3 cellular contexts compared by ENCODE assay signal in the genomic region with DNA sequence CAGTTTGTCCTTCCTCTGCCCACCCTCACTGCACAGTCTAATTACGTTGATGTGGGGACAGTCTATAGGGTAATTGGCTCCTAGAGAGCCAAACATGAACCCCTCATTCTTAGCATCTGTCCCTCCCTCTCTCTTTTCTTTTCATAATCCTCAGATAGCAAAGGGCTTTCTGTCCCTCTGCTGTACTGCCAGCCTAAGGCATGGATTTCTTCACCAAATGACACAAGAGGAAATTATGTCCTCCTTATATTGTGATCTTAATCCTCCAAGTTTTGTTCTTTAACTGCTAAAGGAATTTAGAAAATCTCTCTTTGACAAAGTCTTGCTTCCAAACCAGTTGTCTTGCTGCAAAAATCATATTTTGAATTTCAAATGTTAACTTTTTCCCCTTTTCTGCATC.
TF ChIP-seq lines count a peak whose summit lies in the region.

No MANE protein-coding gene starts in this region.

TF ChIP-seq in GM12891, 5 proteins besides CTCF, POLR2A, EP300 and RAD21:
- no peak for TF ChIP-seq SPI1 (IDR thresholded peaks at IDR 0.05; ENCODE audit: low read depth, low read length)
- TF ChIP-seq PAX5 (IDR thresholded peaks at IDR 0.05; ENCODE audit: insufficient read depth, low read length, severe bottlenecking) = no peak
- TF ChIP-seq TAF1 (IDR thresholded peaks at IDR 0.05; ENCODE audit: low read depth, low read length) = no peak
- no peak for TF ChIP-seq POU2F2 (IDR thresholded peaks at IDR 0.05; ENCODE audit: low read depth, low read length)
- TF ChIP-seq POLR2AphosphoS5 (IDR thresholded peaks at IDR 0.05; ENCODE audit: low read depth, low read length) = no peak

TF ChIP-seq in H1, 55 proteins besides CTCF, POLR2A, EP300 and RAD21:
- TF ChIP-seq CHD1 (IDR thresholded peaks at IDR 0.05; ENCODE audit: low read depth, low read length) (no peak), TAF1 (IDR thresholded peaks at IDR 0.05; ENCODE audit: low read depth, low read length) (no peak), SRF (IDR thresholded peaks at IDR 0.05; ENCODE audit: low read depth, low read length) (no peak)

TF ChIP-seq in WTC11, 78 proteins besides CTCF, POLR2A, EP300 and RAD21:
- no peak for TF ChIP-seq SOX15 (CRISPR knock-in tag; IDR thresholded peaks at IDR 0.05)
- no peak for TF ChIP-seq E2F1 (CRISPR knock-in tag; IDR thresholded peaks at IDR 0.05)
